ENCODE assay signal across 16 cellular contexts in genomic region chr3:57080171-57080570, GRCh38. TPM values are rescaled to one million over a fixed set of nuclear protein-coding genes. Genes with fewer than 3 reads are reported as not detected.
A peak's percentile ranks its signal among the peaks of the same experiment; 100 is the strongest.
DNase-seq lines count a peak whose midpoint lies in the region; ATAC-seq and TF ChIP-seq lines count a peak whose summit lies in the region.
"Had no signal": no experiment of that assay in that cellular context is flagged by ENCODE, and none has a peak within 500 bp of the region (broad histone marks: within the 10 kb centered on the region; RNA-seq: fewer than 3 reads in every experiment).

No MANE protein-coding gene starts in this region.

- H3K36me3 ChIP-seq in OCI-LY3 (replicated peaks; ENCODE audit: low read depth, low read length) (no peaks in the 10 kb centered on the region), endodermal cell (ENCODE audit: control insufficient read depth, insufficient read depth, low read length) (no peaks in the 10 kb centered on the region), BE2C (no peaks in the 10 kb centered on the region), gastrocnemius medialis (no peaks in the 10 kb centered on the region)
- H3K36me3 ChIP-seq: heart right ventricle had no signal

- peaks cover 54% of the 10 kb centered on the region for H3K27me3 Mint-ChIP-seq in activated T-cell treated with anti-CD3 and anti-CD28 coated beads, Interleukin-2, amount 50 U/mL, for 72 hours (ENCODE audit: low read depth)
- H3K27me3 Mint-ChIP-seq in endodermal cell (ENCODE audit: insufficient read depth), result peaks cover 20% of the 10 kb centered on the region

- no peak overlapping the region for H3K9ac ChIP-seq in OCI-LY3 (ENCODE audit: low read length)
- no peak overlapping the region for H3K9ac ChIP-seq in endodermal cell (ENCODE audit: extremely low read depth, low read length, poor library complexity, severe bottlenecking)
- H3K9ac ChIP-seq: KMS-11 had no signal

- TF ChIP-seq POLR2A in gastrocnemius medialis (IDR thresholded peaks at IDR 0.05), result no peak

- ATAC-seq in activated T-cell treated with anti-CD3 and anti-CD28 coated beads, Interleukin-2, amount 50 U/mL, for 72 hours (replicated peaks in 1 of 2), result no peak
- no peak for ATAC-seq in stimulated activated effector memory CD8-positive, alpha-beta T cell treated with anti-CD3 and anti-CD28 coated beads, Interleukin-12 subunit alpha, Interleukin-12 subunit beta, amount 100 ng/mL, for 72 hours
- ATAC-seq in GM18858 (IDR thresholded peaks at IDR 0.05; ENCODE audit: unreplicated experiment) (no peak), gastrocnemius medialis (no peak)

- peaks cover 24% of the 10 kb centered on the region for H3K27me3 ChIP-seq in OCI-LY3 (ENCODE audit: low read depth, low read length)
- peaks cover 12% of the 10 kb centered on the region for H3K27me3 ChIP-seq in endodermal cell (ENCODE audit: control insufficient read depth, insufficient read depth, low read length, poor library complexity, severe bottlenecking)
- H3K27me3 ChIP-seq in BE2C, result peaks cover 7% of the 10 kb centered on the region; the same call in 1 of the 2 replicates
- H3K27me3 ChIP-seq in gastrocnemius medialis, result peaks cover 9 to 21% (median 14%) of the 10 kb centered on the region in 3 donors

- no peaks in the 10 kb centered on the region for H3K36me3 Mint-ChIP-seq in activated T-cell treated with anti-CD3 and anti-CD28 coated beads, Interleukin-2, amount 50 U/mL, for 72 hours (ENCODE audit: insufficient read depth in 2 of 2)
- H3K36me3 Mint-ChIP-seq in endodermal cell (ENCODE audit: low read depth), result peaks cover 5% of the 10 kb centered on the region
- H3K36me3 Mint-ChIP-seq in stimulated activated effector memory CD8-positive, alpha-beta T cell treated with anti-CD3 and anti-CD28 coated beads, Interleukin-12 subunit alpha, Interleukin-12 subunit beta, amount 100 ng/mL, for 72 hours, result no peaks in the 10 kb centered on the region

- H3K4me1 ChIP-seq in OCI-LY3 (ENCODE audit: low read length) (peaks cover 12% of the 10 kb centered on the region), endodermal cell (ENCODE audit: control insufficient read depth, insufficient read depth, low read length) (peaks cover 6% of the 10 kb centered on the region), BE2C (no peaks in the 10 kb centered on the region), gastrocnemius medialis (peaks cover 0 to 12% of the 10 kb centered on the region in 2 donors)

- H3K9me3 ChIP-seq in OCI-LY3 (ENCODE audit: insufficient read depth, low read length) (no peaks in the 10 kb centered on the region), endodermal cell (ENCODE audit: control insufficient read depth, low read length) (no peaks in the 10 kb centered on the region), BE2C (no peaks in the 10 kb centered on the region), gastrocnemius medialis (no peaks in the 10 kb centered on the region)
- H3K9me3 ChIP-seq: heart right ventricle had no signal

- in situ Hi-C loops in gastrocnemius medialis (cut with MboI; ENCODE audit: low sequenced_read_pairs in 4 of 4), result no loop called here

- peak overlapping the region; percentile 27 to 33 for H3K4me3 Mint-ChIP-seq in activated T-cell treated with anti-CD3 and anti-CD28 coated beads, Interleukin-2, amount 50 U/mL, for 72 hours
- H3K4me3 Mint-ChIP-seq in endodermal cell, result peak overlapping the region; percentile 67
- peak overlapping the region; percentile 61 for H3K4me3 Mint-ChIP-seq in stimulated activated effector memory CD8-positive, alpha-beta T cell treated with anti-CD3 and anti-CD28 coated beads, Interleukin-12 subunit alpha, Interleukin-12 subunit beta, amount 100 ng/mL, for 72 hours

- TF ChIP-seq CTCF in OCI-LY3 (IDR thresholded peaks at IDR 0.05; ENCODE audit: low read depth, low read length) (no peak), endodermal cell (conservative IDR thresholded peaks at IDR 0.05) (no peak), BE2C (IDR thresholded peaks at IDR 0.05; ENCODE audit: low read depth, low read length) (no peak), gastrocnemius medialis (IDR thresholded peaks at IDR 0.05 in 4 of 5, conservative IDR thresholded peaks at IDR 0.05 in 1 of 5) (no peak)

- H3K9me3 Mint-ChIP-seq in activated T-cell treated with anti-CD3 and anti-CD28 coated beads, Interleukin-2, amount 50 U/mL, for 72 hours, result no peaks in the 10 kb centered on the region
- H3K9me3 Mint-ChIP-seq in endodermal cell, result no peaks in the 10 kb centered on the region
- H3K9me3 Mint-ChIP-seq in stimulated activated effector memory CD8-positive, alpha-beta T cell treated with anti-CD3 and anti-CD28 coated beads, Interleukin-12 subunit alpha, Interleukin-12 subunit beta, amount 100 ng/mL, for 72 hours, result no peaks in the 10 kb centered on the region

- H3K27ac Mint-ChIP-seq in activated T-cell treated with anti-CD3 and anti-CD28 coated beads, Interleukin-2, amount 50 U/mL, for 72 hours, result no peak overlapping the region
- no peak overlapping the region for H3K27ac Mint-ChIP-seq in endodermal cell
- H3K27ac Mint-ChIP-seq in stimulated activated effector memory CD8-positive, alpha-beta T cell treated with anti-CD3 and anti-CD28 coated beads, Interleukin-12 subunit alpha, Interleukin-12 subunit beta, amount 100 ng/mL, for 72 hours, result no peak overlapping the region

- H3K27ac ChIP-seq in OCI-LY3 (ENCODE audit: low read length) (no peak overlapping the region), endodermal cell (ENCODE audit: low read depth, low read length) (no peak overlapping the region), gastrocnemius medialis (no peak overlapping the region)
- H3K27ac ChIP-seq: KMS-11 had no signal

- H3K79me2 ChIP-seq in OCI-LY3 (ENCODE audit: low read length), result no peaks in the 10 kb centered on the region

- H4K20me1 ChIP-seq in OCI-LY3 (ENCODE audit: insufficient read depth, low read length), result no peaks in the 10 kb centered on the region

- H3K4me3 ChIP-seq in OCI-LY3 (ENCODE audit: low read length) (peak overlapping the region; percentile 89; the same call in 1 of the 2 replicates), endodermal cell (ENCODE audit: low read length) (peak overlapping the region; percentile 80), BE2C (ENCODE audit: low read depth, low read length) (no peak overlapping the region), gastrocnemius medialis (no peak overlapping the region)

- peak overlapping the region; percentile 78 for H3K4me2 ChIP-seq in OCI-LY3 (ENCODE audit: low read length)
- H3K4me2 ChIP-seq: KMS-11 had no signal

- no peak overlapping the region for H2AFZ ChIP-seq in OCI-LY3 (ENCODE audit: low read depth, low read length)

- H3K4me1 Mint-ChIP-seq in activated T-cell treated with anti-CD3 and anti-CD28 coated beads, Interleukin-2, amount 50 U/mL, for 72 hours (ENCODE audit: low read depth), result peaks cover 5% of the 10 kb centered on the region
- peaks cover 25% of the 10 kb centered on the region for H3K4me1 Mint-ChIP-seq in endodermal cell
- H3K4me1 Mint-ChIP-seq in stimulated activated effector memory CD8-positive, alpha-beta T cell treated with anti-CD3 and anti-CD28 coated beads, Interleukin-12 subunit alpha, Interleukin-12 subunit beta, amount 100 ng/mL, for 72 hours, result peaks cover 10% of the 10 kb centered on the region

- WGBS in endodermal cell (ENCODE audit: insufficient coverage in 1 of 2, insufficient read length in 1 of 2), 2 experiments, result 93% methylated on average over 3 to 4 of the region's 4 CpGs

- no peak for DNase-seq in activated T-cell treated with anti-CD3 and anti-CD28 coated beads, Interleukin-2, amount 50 U/mL, for 72 hours
- no peak for DNase-seq in activated T-cell treated with anti-CD3 and anti-CD28 coated beads, Interleukin-2, amount 50 U/mL, for 1 hour
- DNase-seq in endodermal cell, result peak; percentile 71
- no peak for DNase-seq in stimulated activated effector memory CD8-positive, alpha-beta T cell treated with anti-CD3 and anti-CD28 coated beads, Interleukin-12 subunit alpha, Interleukin-12 subunit beta, amount 100 ng/mL, for 72 hours (ENCODE audit: low spot score in 2 of 2)
- DNase-seq in BE2C, result no peak
- no peak for DNase-seq in gastrocnemius medialis
- DNase-seq: AML-193; heart right ventricle; mammary epithelial cell; NCI-H187; stimulated activated CD4-positive, alpha-beta T cell treated with anti-CD3 and anti-CD28 coated beads, Interleukin-2, amount 100 ng/mL, for 24 hours had no signal

- intact Hi-C loops in gastrocnemius medialis (cut with DNase I; ENCODE audit: low total_unique reads), result no loop called here

RNA-seq across cellular contexts. Expression of gene SPATA12, which starts 19.7 kb away (rescaled TPM):
- not detected for total RNA-seq in activated T-cell treated with anti-CD3 and anti-CD28 coated beads, Interleukin-2, amount 50 U/mL, for 72 hours
- total RNA-seq in endodermal cell, result not detected
- polyA plus RNA-seq in endodermal cell (2013, experiment 1 of 2), result not detected
- not detected for polyA plus RNA-seq in endodermal cell (2013, experiment 2 of 2)
- polyA plus RNA-seq in BE2C (2012; ENCODE audit: insufficient read depth, insufficient read length, low read depth), result not detected
- not detected for total RNA-seq in gastrocnemius medialis
- total RNA-seq: endothelial cell of umbilical vein; heart right ventricle; T-helper 1 cell treated with Interleukin-12 subunit alpha and Interleukin-12 subunit beta and Interleukin-4 antibody, amounts not matched to agents 30 ng/mL and 1 ng/mL, for 36 hours had no signal
- polyA plus RNA-seq: heart right ventricle had no signal

Comparison
In these comparisons a context has a peak if more than half of its experiments do, and no peak if none do; other contexts are left out.
1. H3K4me3 ChIP-seq: peak in OCI-LY3 (single experiment) and endodermal cell (single experiment); none in BE2C (single experiment) and gastrocnemius medialis (0 of 4).
2. Peak in every context shown above with its lines, with median percentiles within 50 percentile points of each other: H3K4me3 Mint-ChIP-seq.